Comparison of ENCODE assay signal across 8 cellular contexts in genomic region chr16:46620265-46621005, GRCh38. TPM values are rescaled to one million over a fixed set of nuclear protein-coding genes. Genes with fewer than 3 reads are reported as not detected.
DNase-seq lines count a peak whose midpoint lies in the region; ATAC-seq and TF ChIP-seq lines count a peak whose summit lies in the region.

No MANE protein-coding gene starts in this region.

- H3K9me3 ChIP-seq in breast epithelium = no peaks in the 10 kb centered on the region
- H3K9me3 ChIP-seq in muscle layer of duodenum (ENCODE audit: control insufficient read depth in 1 of 2, low read length in 2 of 2) = no peaks in the 10 kb centered on the region

- no peak overlapping the region for H3K27ac ChIP-seq in breast epithelium
- H3K27ac ChIP-seq in muscle layer of duodenum (ENCODE audit: low read length) = no peak overlapping the region
- no peak overlapping the region for H3K27ac ChIP-seq in caudate nucleus (ENCODE audit: low read depth, low read length)

- intact Hi-C loops in CD14-positive monocyte (cut with micrococcal nuclease) = no loop called here
- intact Hi-C loops in breast epithelium (cut with DNase I; ENCODE audit: low total_unique reads) = no loop called here

- peak overlapping the region; percentile 89 to 90 for H3K4me3 Mint-ChIP-seq in CD14-positive monocyte

- peaks cover 20 to 26% of the 10 kb centered on the region in 2 donors for H3K36me3 Mint-ChIP-seq in CD14-positive monocyte

- TF ChIP-seq CTCF in CD14-positive monocyte (IDR thresholded peaks at IDR 0.05) (no peak), breast epithelium (IDR thresholded peaks at IDR 0.05) (no peak)

- no peak for TF ChIP-seq POLR2A in breast epithelium (IDR thresholded peaks at IDR 0.05)

- peak overlapping the region; percentile 77 to 93 (median 88) for H3K27ac Mint-ChIP-seq in CD14-positive monocyte

- ATAC-seq in GM21447 (IDR thresholded peaks at IDR 0.05; ENCODE audit: unreplicated experiment) = peak; percentile 18

- H3K4me1 ChIP-seq in breast epithelium (no peaks in the 10 kb centered on the region), muscle layer of duodenum (ENCODE audit: control insufficient read depth in 1 of 2, insufficient read depth in 2 of 2, low read length in 2 of 2) (peaks cover 0 to 12% of the 10 kb centered on the region in 2 donors)

- DNase-seq in CD14-positive monocyte (ENCODE audit: low spot score) = no peak
- peak; percentile 10 for DNase-seq in NCI-H69 (lab: John Stamatoyannopoulos, UW)
- no peak for DNase-seq in breast epithelium (ENCODE audit: low spot score in 2 of 2)
- DNase-seq in iPS-NIHi11 (ENCODE audit: low spot score) = no peak
- DNase-seq in caudate nucleus (lab: John Stamatoyannopoulos, UW) = no peak
- no peak for DNase-seq in NCI-H1092 treated with DMSO at 0.1 percent for 48 hours (lab: John Stamatoyannopoulos, UW)

- H3K4me3 ChIP-seq in breast epithelium (peak overlapping the region; percentile 53 to 80 (median 60)), muscle layer of duodenum (ENCODE audit: low read depth in 1 of 2, low read length in 2 of 2) (peak overlapping the region; percentile 64 to 90)

- no peaks in the 10 kb centered on the region for H3K36me3 ChIP-seq in breast epithelium
- no peaks in the 10 kb centered on the region for H3K36me3 ChIP-seq in muscle layer of duodenum (ENCODE audit: control insufficient read depth in 1 of 2, insufficient read depth in 2 of 2, low read length in 2 of 2)

- H3K4me1 Mint-ChIP-seq in CD14-positive monocyte = peaks cover 22% of the 10 kb centered on the region

- no peaks in the 10 kb centered on the region for H3K9me3 Mint-ChIP-seq in CD14-positive monocyte

- H3K27me3 ChIP-seq in breast epithelium (no peaks in the 10 kb centered on the region), muscle layer of duodenum (ENCODE audit: low read depth, low read length) (no peaks in the 10 kb centered on the region)

- H3K27me3 Mint-ChIP-seq in CD14-positive monocyte (ENCODE audit: low read depth in 3 of 3) = peaks cover 0 to 4% (median 0%) of the 10 kb centered on the region in 3 donors

RNA-seq across cellular contexts. Expression of gene SHCBP1, which starts 0.7 kb away (rescaled TPM):
- polyA plus RNA-seq in CD14-positive monocyte = under 1 TPM; 0.45 to 0.93 TPM
- total RNA-seq in breast epithelium = under 1 TPM; 0.33 to 0.96 (median 0.44) TPM
